ENCODE assay signal across 27 cellular contexts in the genomic region with DNA sequence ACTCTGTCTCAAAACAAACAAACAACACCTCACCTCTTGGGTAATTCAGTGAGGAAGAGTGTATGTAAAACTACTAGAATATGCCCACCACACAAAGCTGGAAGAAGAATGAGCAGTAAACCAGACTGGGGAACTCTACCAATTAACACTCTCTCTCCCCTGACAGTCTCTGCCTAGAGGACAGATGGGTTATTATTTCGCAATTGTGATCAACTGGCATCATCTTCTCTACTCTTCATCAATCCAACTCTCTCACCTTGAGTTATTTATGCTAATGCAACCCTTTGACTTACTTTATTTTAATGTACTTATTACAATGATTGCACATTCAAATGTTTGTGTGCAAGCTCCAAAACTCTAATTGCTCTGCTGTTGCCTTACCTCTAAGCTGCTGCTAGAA.
"Had no signal": no experiment of that assay in that cellular context is flagged by ENCODE, and none has a peak within 500 bp of the region (broad histone marks: within the 10 kb centered on the region; RNA-seq: fewer than 3 reads in every experiment).

No MANE protein-coding gene starts in this region.

- DNase-seq: activated CD4-positive, alpha-beta T cell treated with anti-CD3 and anti-CD28 coated beads for 36 hours; activated CD4-positive, alpha-beta T cell treated with anti-CD3 and anti-CD28 coated beads, Interleukin-2, amount 10 ng/mL, durations not matched to agents 7 days and 5 days; activated CD4-positive, alpha-beta T cell treated with anti-CD3 and anti-CD28 coated beads, Interleukin-2, amount 50 U/mL, for 48 hours; activated CD8-positive, alpha-beta T cell treated with anti-CD3 and anti-CD28 coated beads, Interleukin-2, amount 10 ng/mL, durations not matched to agents 7 days and 5 days; activated gamma-delta T cell; activated naive CD4-positive, alpha-beta T cell treated with Interleukin-2 at 50 U/mL for 16 hours; activated naive CD8-positive, alpha-beta T cell treated with anti-CD3 and anti-CD28 coated beads, Interleukin-2, amount 50 U/mL, for 24 hours; activated T-cell treated with anti-CD3 and anti-CD28 coated beads, Interleukin-2, amount 50 U/mL, for 24 hours; anterior cingulate cortex; brain microvascular endothelial cell; central memory CD4-positive, alpha-beta T cell; Kasumi-1; KG1; MG63; NCI-H1048; NCI-H1417; NCI-H146; NCI-H1930; NCI-H2081 treated with DMSO at 0.1 percent for 48 hours; NCI-H69; NCI-H82; NK-92 treated with Interleukin-12 subunit alpha and Interleukin-12 subunit beta, amount 100 ng/mL, for 24 hours; PC-3; Peyer's patch; RPMI8226; SHP77 treated with DMSO at 0.1 percent for 48 hours; SK-N-SH had no signal
